Comparison of ENCODE assay signal across 18 cellular contexts in genomic region chr11:86815726-86816125, GRCh38. TPM values are rescaled to one million over a fixed set of nuclear protein-coding genes. Genes with fewer than 3 reads are reported as not detected.
DNase-seq lines count a peak whose midpoint lies in the region; ATAC-seq and TF ChIP-seq lines count a peak whose summit lies in the region.
"Had no signal": no experiment of that assay in that cellular context is flagged by ENCODE, and none has a peak within 500 bp of the region (broad histone marks: within the 10 kb centered on the region; RNA-seq: fewer than 3 reads in every experiment).

No MANE protein-coding gene starts in this region.

- TF ChIP-seq POLR2A in esophagus muscularis mucosa (IDR thresholded peaks at IDR 0.05; ENCODE audit: low read depth): no peak

- H3K36me3 ChIP-seq in SJSA1 (no peaks in the 10 kb centered on the region), esophagus muscularis mucosa (no peaks in the 10 kb centered on the region)
- H3K36me3 ChIP-seq: lower lobe of right lung, right lobe of liver had no signal

- peaks cover 83% of the 10 kb centered on the region for H3K4me1 Mint-ChIP-seq in osteocyte (ENCODE audit: unreplicated experiment)
- peaks cover 31% of the 10 kb centered on the region for H3K4me1 Mint-ChIP-seq in type B pancreatic cell (ENCODE audit: unreplicated experiment)
- peaks cover 21 to 27% of the 10 kb centered on the region in 2 donors for H3K4me1 Mint-ChIP-seq in natural killer cell treated with Interleukin-12 subunit alpha and Interleukin-12 subunit beta and Interleukin-15 and Interleukin-18, amount 100 ng/mL, for 72 hours (ENCODE audit: low read depth in 2 of 2)

- H3K36me3 Mint-ChIP-seq in osteocyte (ENCODE audit: unreplicated experiment) (peaks cover 8% of the 10 kb centered on the region), type B pancreatic cell (no peaks in the 10 kb centered on the region)
- no peaks in the 10 kb centered on the region for H3K36me3 Mint-ChIP-seq in natural killer cell treated with Interleukin-12 subunit alpha and Interleukin-12 subunit beta and Interleukin-15 and Interleukin-18, amount 100 ng/mL, for 72 hours
- H3K36me3 Mint-ChIP-seq: activated naive CD8-positive, alpha-beta T cell treated with anti-CD3 and anti-CD28 coated beads, Interleukin-2, amount 10 ng/mL, durations not matched to agents 7 days and 5 days had no signal

- H3K27ac ChIP-seq in SJSA1 (peak overlapping the region; percentile 63), esophagus muscularis mucosa (replicated peaks in 1 of 4) (peak overlapping the region in 3 of 4 donors; percentile 36 to 67 (median 47))
- H3K27ac ChIP-seq: lower lobe of right lung, right lobe of liver had no signal

- H3K4me1 ChIP-seq in SJSA1 (replicated peaks) (peaks cover 62% of the 10 kb centered on the region), esophagus muscularis mucosa (peaks cover 7 to 62% (median 47%) of the 10 kb centered on the region in 4 donors)
- H3K4me1 ChIP-seq: right lobe of liver had no signal

- H3K9me3 Mint-ChIP-seq in osteocyte (ENCODE audit: unreplicated experiment): no peaks in the 10 kb centered on the region
- H3K9me3 Mint-ChIP-seq in type B pancreatic cell: peaks cover 4% of the 10 kb centered on the region
- H3K9me3 Mint-ChIP-seq in natural killer cell treated with Interleukin-12 subunit alpha and Interleukin-12 subunit beta and Interleukin-15 and Interleukin-18, amount 100 ng/mL, for 72 hours: no peaks in the 10 kb centered on the region
- H3K9me3 Mint-ChIP-seq: activated naive CD8-positive, alpha-beta T cell treated with anti-CD3 and anti-CD28 coated beads, Interleukin-2, amount 10 ng/mL, durations not matched to agents 7 days and 5 days; activated T-helper 1 cell treated with anti-CD3 and anti-CD28 coated beads, Interleukin-12 subunit alpha, Interleukin-12 subunit beta, Interleukin-2, Interleukin-4 antibody, amounts not matched to agents 30 ng/mL and 10 ng/mL and 1 ng/mL, durations not matched to agents 14 hours and 24 hours and 36 hours had no signal

- no peak for TF ChIP-seq EP300 in esophagus muscularis mucosa (IDR thresholded peaks at IDR 0.05)

- TF ChIP-seq CTCF in esophagus muscularis mucosa (IDR thresholded peaks at IDR 0.05): no peak
- TF ChIP-seq CTCF in osteocyte (IDR thresholded peaks at IDR 0.05): no peak
- TF ChIP-seq CTCF in type B pancreatic cell (conservative IDR thresholded peaks at IDR 0.05): no peak

- H3K27ac Mint-ChIP-seq in osteocyte (ENCODE audit: unreplicated experiment) (peak overlapping the region; percentile 88), type B pancreatic cell (peak overlapping the region; percentile 63)
- H3K27ac Mint-ChIP-seq in natural killer cell treated with Interleukin-12 subunit alpha and Interleukin-12 subunit beta and Interleukin-15 and Interleukin-18, amount 100 ng/mL, for 72 hours: peak overlapping the region in 1 of 2 donors; percentile 26
- H3K27ac Mint-ChIP-seq: activated naive CD8-positive, alpha-beta T cell treated with anti-CD3 and anti-CD28 coated beads, Interleukin-2, amount 10 ng/mL, durations not matched to agents 7 days and 5 days; activated T-helper 1 cell treated with anti-CD3 and anti-CD28 coated beads, Interleukin-12 subunit alpha, Interleukin-12 subunit beta, Interleukin-2, Interleukin-4 antibody, amounts not matched to agents 30 ng/mL and 10 ng/mL and 1 ng/mL, durations not matched to agents 14 hours and 24 hours and 36 hours had no signal

- no peaks in the 10 kb centered on the region for H3K27me3 Mint-ChIP-seq in osteocyte (ENCODE audit: unreplicated experiment)
- no peaks in the 10 kb centered on the region for H3K27me3 Mint-ChIP-seq in type B pancreatic cell
- H3K27me3 Mint-ChIP-seq in natural killer cell treated with Interleukin-12 subunit alpha and Interleukin-12 subunit beta and Interleukin-15 and Interleukin-18, amount 100 ng/mL, for 72 hours: peaks cover 0 to 3% of the 10 kb centered on the region in 2 donors

- H3K4me3 Mint-ChIP-seq in osteocyte (ENCODE audit: unreplicated experiment): no peak overlapping the region
- H3K4me3 Mint-ChIP-seq in type B pancreatic cell: no peak overlapping the region
- H3K4me3 Mint-ChIP-seq in natural killer cell treated with Interleukin-12 subunit alpha and Interleukin-12 subunit beta and Interleukin-15 and Interleukin-18, amount 100 ng/mL, for 72 hours: no peak overlapping the region
- H3K4me3 Mint-ChIP-seq: activated naive CD8-positive, alpha-beta T cell treated with anti-CD3 and anti-CD28 coated beads, Interleukin-2, amount 10 ng/mL, durations not matched to agents 7 days and 5 days; activated T-helper 1 cell treated with anti-CD3 and anti-CD28 coated beads, Interleukin-12 subunit alpha, Interleukin-12 subunit beta, Interleukin-2, Interleukin-4 antibody, amounts not matched to agents 30 ng/mL and 10 ng/mL and 1 ng/mL, durations not matched to agents 14 hours and 24 hours and 36 hours had no signal

- intact Hi-C loops in esophagus muscularis mucosa (cut with DNase I): loop anchor here (5.0 kb wide), 1 partner anchor 208 kb away; no protein-coding TSS in a partner anchor

- 100% methylated on average over 2 of the region's 2 CpGs for WGBS in esophagus muscularis mucosa

- H3K9me3 ChIP-seq in SJSA1 (replicated peaks) (no peaks in the 10 kb centered on the region), esophagus muscularis mucosa (no peaks in the 10 kb centered on the region)
- H3K9me3 ChIP-seq: lower lobe of right lung, right lobe of liver had no signal

- H3K4me3 ChIP-seq in SJSA1: no peak overlapping the region
- H3K4me3 ChIP-seq in esophagus muscularis mucosa: no peak overlapping the region
- H3K4me3 ChIP-seq: lower lobe of right lung, right lobe of liver had no signal

- no peak for ATAC-seq in natural killer cell treated with Interleukin-12 subunit alpha and Interleukin-12 subunit beta and Interleukin-15 and Interleukin-18, amount 100 ng/mL, for 72 hours
- ATAC-seq: activated CD4-positive, CD25-positive, alpha-beta regulatory T cell treated with anti-CD3 and anti-CD28 coated beads, Interleukin-2, amount 50 U/mL, for 24 hours; lower lobe of right lung had no signal

- no peak for DNase-seq in SJSA1 (ENCODE audit: low read depth in 1 of 2, low spot score in 2 of 2)
- DNase-seq in esophagus muscularis mucosa (ENCODE audit: extremely low spot score): no peak
- no peak for DNase-seq in osteocyte (ENCODE audit: extremely low spot score, unreplicated experiment)
- no peak for DNase-seq in type B pancreatic cell (ENCODE audit: extremely low spot score, unreplicated experiment)
- DNase-seq in natural killer cell treated with Interleukin-12 subunit alpha and Interleukin-12 subunit beta and Interleukin-15 and Interleukin-18, amount 100 ng/mL, for 72 hours (ENCODE audit: low spot score): no peak
- DNase-seq in NCI-H345 treated with DMSO at 0.1 percent for 48 hours (lab: John Stamatoyannopoulos, UW; ENCODE audit: unreplicated experiment): no peak
- no peak for DNase-seq in DMS153 (lab: John Stamatoyannopoulos, UW)
- DNase-seq: activated CD8-positive, alpha-beta memory T cell treated with anti-CD3 and anti-CD28 coated beads for 24 hours; activated naive CD8-positive, alpha-beta T cell treated with anti-CD3 and anti-CD28 coated beads, Interleukin-2, amount 10 ng/mL, durations not matched to agents 7 days and 5 days; caudate nucleus; effector CD4-positive, alpha-beta T cell; head of caudate nucleus; lower lobe of right lung; NCI-H1417; NCI-H774; right lobe of liver had no signal

- H3K27me3 ChIP-seq in SJSA1 (replicated peaks) (no peaks in the 10 kb centered on the region), esophagus muscularis mucosa (no peaks in the 10 kb centered on the region)
- H3K27me3 ChIP-seq: right lobe of liver had no signal

RNA-seq across cellular contexts. Expression of gene PRSS23, which starts 15.4 kb away (rescaled TPM):
- 54.6 and 71.6 TPM in 2 replicates for total RNA-seq in SJSA1 (2014; rRNA removed; shearing (Covaris generic))
- 10 to 100 TPM; 33.4 to 68.8 (median 46.4) TPM for total RNA-seq in esophagus muscularis mucosa
- 545 and 556 TPM in 2 replicates for total RNA-seq in osteocyte
- total RNA-seq in type B pancreatic cell (ENCODE audit: low replicate concordance): 47.1 and 48.1 TPM in 2 replicates
- 1 to 10 TPM in 1 of 2 donors, under 1 TPM in 1; 0.95 to 3.4 TPM for total RNA-seq in natural killer cell treated with Interleukin-12 subunit alpha and Interleukin-12 subunit beta and Interleukin-15 and Interleukin-18, amount 100 ng/mL, for 72 hours

Comparison
In these comparisons a context has a peak if more than half of its experiments do, and no peak if none do; other contexts are left out.
1. RNA of gene PRSS23, which starts 15.4 kb away (total RNA-seq): 545 to 556 TPM in osteocyte, 54.6 to 71.6 TPM in SJSA1, 33.4 to 68.8 TPM in esophagus muscularis mucosa and 47.1 to 48.1 TPM in type B pancreatic cell; 0.95 to 3.4 TPM in natural killer cell treated with Interleukin-12 subunit alpha and Interleukin-12 subunit beta and Interleukin-15 and Interleukin-18, amount 100 ng/mL, for 72 hours; every median in the first group is over 4 times any median in the second.